10 cellular contexts compared by ENCODE assay signal in the genomic region with DNA sequence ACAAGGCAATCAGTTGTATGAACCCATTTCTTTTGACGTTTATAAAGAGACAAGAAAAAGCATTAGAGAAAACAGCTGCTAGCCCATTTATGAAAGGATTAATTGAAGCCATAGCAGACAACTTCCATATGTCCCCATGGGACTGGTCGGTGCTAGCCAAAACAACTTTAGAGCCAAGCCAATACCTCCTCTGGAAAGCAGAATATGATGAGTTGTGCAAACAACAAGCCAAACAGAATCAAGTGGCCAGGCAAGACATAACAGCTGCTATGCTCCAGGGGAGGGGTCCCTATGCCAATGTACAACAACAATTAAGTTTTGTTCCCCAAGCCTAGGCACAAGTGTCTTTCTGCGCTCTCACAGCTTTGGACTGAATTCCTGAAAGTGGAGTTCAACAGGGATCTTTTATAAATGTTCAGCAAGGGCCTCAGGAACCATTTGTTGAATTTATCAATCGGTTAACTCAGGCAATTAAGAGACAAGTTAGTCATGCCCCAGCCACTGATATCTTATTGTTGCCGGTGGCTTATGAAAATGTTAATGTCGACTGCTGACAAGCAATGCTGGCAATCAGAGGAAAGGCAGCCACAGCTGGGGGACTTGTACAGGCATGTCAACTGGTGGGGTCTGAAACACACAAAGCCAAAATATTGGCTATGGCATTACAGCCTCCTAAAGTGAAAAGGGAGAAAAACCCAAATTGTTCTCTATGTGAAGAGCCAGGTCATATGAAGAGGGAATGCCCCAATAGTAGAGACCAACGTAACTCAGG.
"Had no signal": no experiment of that assay in that cellular context is flagged by ENCODE, and none has a peak within 500 bp of the region (broad histone marks: within the 10 kb centered on the region; RNA-seq: fewer than 3 reads in every experiment).

No MANE protein-coding gene starts in this region.

- H3K9me3 ChIP-seq: prostate gland had no signal

- DNase-seq: activated CD4-positive, alpha-beta T cell treated with anti-CD3 and anti-CD28 coated beads, Interleukin-2, amount 50 U/mL, for 48 hours; activated naive CD4-positive, alpha-beta T cell treated with anti-CD3 and anti-CD28 coated beads, Interleukin-2, amount 50 U/mL, for 16 hours; activated T-cell treated with anti-CD3 and anti-CD28 coated beads, Interleukin-2, amount 50 U/mL, for 1 hour; caudate nucleus; hippocampal formation; nucleus accumbens; T1000 had no signal

- H3K4me1 ChIP-seq: esophagus muscularis mucosa, prostate gland, suprapubic skin had no signal

- H3K36me3 ChIP-seq: esophagus muscularis mucosa, prostate gland, suprapubic skin had no signal

- H3K27ac ChIP-seq: esophagus muscularis mucosa, prostate gland, suprapubic skin had no signal

- H3K27me3 ChIP-seq: esophagus muscularis mucosa, suprapubic skin had no signal

- H3K4me3 ChIP-seq: esophagus muscularis mucosa, prostate gland, suprapubic skin had no signal
